18 cellular contexts compared by ENCODE assay signal in the genomic region with DNA sequence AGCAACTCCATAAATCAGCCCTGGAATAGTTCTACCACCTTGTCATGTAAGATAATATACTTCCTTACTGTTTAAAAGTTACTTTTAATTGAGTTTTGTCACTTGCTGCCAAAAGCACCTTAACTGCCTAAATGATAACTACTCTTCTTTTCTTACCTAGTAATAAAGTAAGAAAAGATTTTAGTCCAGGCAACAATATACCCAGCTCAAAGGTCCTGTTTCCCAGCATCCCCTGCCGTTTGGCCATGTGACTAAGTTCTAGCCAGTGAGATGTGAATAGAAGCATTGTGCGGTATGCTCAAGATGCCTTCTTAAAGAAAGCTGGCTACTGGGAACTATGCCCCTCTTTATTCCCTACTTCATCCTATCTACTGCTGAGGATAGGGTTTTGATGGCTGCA. TPM values are rescaled to one million over a fixed set of nuclear protein-coding genes. Genes with fewer than 3 reads are reported as not detected.
DNase-seq lines count a peak whose midpoint lies in the region; ATAC-seq and TF ChIP-seq lines count a peak whose summit lies in the region.
"Had no signal": no experiment of that assay in that cellular context is flagged by ENCODE, and none has a peak within 500 bp of the region (broad histone marks: within the 10 kb centered on the region; RNA-seq: fewer than 3 reads in every experiment).

No MANE protein-coding gene starts in this region.

- no peak overlapping the region for H3K14ac ChIP-seq in trophoblast cell (ENCODE audit: low read length)

- in situ Hi-C loops in transverse colon (cut with MboI; ENCODE audit: low pct_ligation_motif_present in 1 of 4, low pct_unique_long_range_greater_than_20kb in 1 of 4, low sequenced_read_pairs in 3 of 4) = no loop called here

- H4K12ac ChIP-seq in trophoblast cell (ENCODE audit: low read depth, low read length) = no peak overlapping the region

- TF ChIP-seq EP300 in transverse colon (IDR thresholded peaks at IDR 0.05; ENCODE audit: low read depth) = no peak

- no peaks in the 10 kb centered on the region for H3K79me1 ChIP-seq in trophoblast cell (ENCODE audit: low read length)

- H4K91ac ChIP-seq in trophoblast cell (ENCODE audit: low read depth, low read length) = no peak overlapping the region

- H2AK5ac ChIP-seq in trophoblast cell (ENCODE audit: low read length) = no peak overlapping the region

- no peak overlapping the region for H3K9ac ChIP-seq in trophoblast cell (ENCODE audit: low read length)

- TF ChIP-seq POLR2A in body of pancreas (IDR thresholded peaks at IDR 0.05) = no peak
- TF ChIP-seq POLR2A in right lobe of liver (IDR thresholded peaks at IDR 0.05) = no peak
- no peak for TF ChIP-seq POLR2A in transverse colon (IDR thresholded peaks at IDR 0.05)

- H3K4me2 ChIP-seq in trophoblast cell (ENCODE audit: low read length) = no peak overlapping the region

- H3K4me1 ChIP-seq in body of pancreas = peaks cover 85% of the 10 kb centered on the region
- H3K4me1 ChIP-seq in right lobe of liver = peaks cover 0 to 48% (median 20%) of the 10 kb centered on the region in 4 donors
- peaks cover 7 to 39% (median 25%) of the 10 kb centered on the region in 4 donors for H3K4me1 ChIP-seq in transverse colon
- H3K4me1 ChIP-seq in trophoblast cell (ENCODE audit: control insufficient read depth in 1 of 2, insufficient read depth in 2 of 2, low read length in 2 of 2) = peaks cover 8 to 11% of the 10 kb centered on the region in 2 experiments

- H3K18ac ChIP-seq in trophoblast cell (ENCODE audit: low read length) = no peak overlapping the region

- no peak overlapping the region for H3K4ac ChIP-seq in trophoblast cell (ENCODE audit: low read depth, low read length)

- no peak overlapping the region for H2BK12ac ChIP-seq in trophoblast cell (ENCODE audit: low read length)

- H3K36me3 ChIP-seq in body of pancreas (replicated peaks in 1 of 2; ENCODE audit: insufficient read depth in 1 of 2, low read depth in 2 of 2) (no peaks in the 10 kb centered on the region), right lobe of liver (no peaks in the 10 kb centered on the region), transverse colon (no peaks in the 10 kb centered on the region), trophoblast cell (ENCODE audit: control insufficient read depth in 1 of 2, insufficient read depth in 2 of 2, low read length in 2 of 2) (no peaks in the 10 kb centered on the region)

- intact Hi-C loops in body of pancreas (cut with DNase I) = no loop called here
- intact Hi-C loops in right lobe of liver (cut with DNase I) = no loop called here
- intact Hi-C loops in transverse colon (cut with DNase I; ENCODE audit: low total_unique reads) = no loop called here

- no peak overlapping the region for H2BK120ac ChIP-seq in trophoblast cell (ENCODE audit: insufficient read depth, low read length, poor library complexity)

- no peak overlapping the region for H3K4me3 ChIP-seq in body of pancreas
- H3K4me3 ChIP-seq in right lobe of liver = no peak overlapping the region
- H3K4me3 ChIP-seq in transverse colon = no peak overlapping the region
- H3K4me3 ChIP-seq in trophoblast cell (ENCODE audit: low read depth, low read length) = no peak overlapping the region
- H3K4me3 ChIP-seq: GM12878, SK-N-MC had no signal

- 78 to 82% methylated on average over 2 of the region's 2 CpGs for WGBS in body of pancreas, 2 donors
- WGBS in right lobe of liver (ENCODE audit: insufficient coverage, low coverage, low lambda C conversion rate, missing lambda C conversion rate) = 57% methylated on average over 2 of the region's 2 CpGs
- WGBS in transverse colon (ENCODE audit: low coverage in 1 of 2), 2 donors = 67 to 84% methylated on average over 1 to 2 of the region's 2 CpGs
- no CpG with 5 or more reads among the region's 2 CpGs for WGBS in trophoblast cell (ENCODE audit: extremely low coverage, insufficient coverage, insufficient read length)

- ATAC-seq in body of pancreas (no peak), right lobe of liver (no peak)
- ATAC-seq: GM12878 had no signal

- H3K23ac ChIP-seq in trophoblast cell (ENCODE audit: low read length) = no peak overlapping the region

- H3K27me3 ChIP-seq in body of pancreas = no peaks in the 10 kb centered on the region
- no peaks in the 10 kb centered on the region for H3K27me3 ChIP-seq in right lobe of liver
- H3K27me3 ChIP-seq in transverse colon = no peaks in the 10 kb centered on the region
- H3K27me3 ChIP-seq in trophoblast cell (ENCODE audit: insufficient read depth, low read length) = no peaks in the 10 kb centered on the region

- no peak overlapping the region for H2AFZ ChIP-seq in trophoblast cell (ENCODE audit: insufficient read depth, low read length, poor library complexity)

- H3K9me3 ChIP-seq in body of pancreas (no peaks in the 10 kb centered on the region), right lobe of liver (no peaks in the 10 kb centered on the region), transverse colon (no peaks in the 10 kb centered on the region), trophoblast cell (ENCODE audit: insufficient read depth, low read depth, low read length) (no peaks in the 10 kb centered on the region)

- H3K79me2 ChIP-seq in trophoblast cell (ENCODE audit: control insufficient read depth, insufficient read depth, low read length, poor library complexity) = no peaks in the 10 kb centered on the region

- no peak overlapping the region for H2BK5ac ChIP-seq in trophoblast cell (ENCODE audit: low read depth, low read length, poor library complexity)

- DNase-seq in DMS53 (lab: John Stamatoyannopoulos, UW) (peak; percentile 49), DMS53 treated with DMSO at 0.1 percent for 48 hours (lab: John Stamatoyannopoulos, UW; ENCODE audit: unreplicated experiment) (no peak), body of pancreas (no peak), right lobe of liver (no peak), transverse colon (no peak), trophoblast cell (no peak), ureter (ENCODE audit: low spot score) (no peak)
- DNase-seq in activated CD4-positive, CD25-positive, alpha-beta regulatory T cell (lab: John Stamatoyannopoulos, UW) = no peak
- DNase-seq: EL, KBM-7, NCI-H1436, NCI-H1930, NCI-H226, NCI-H524 treated with DMSO at 0.1 percent for 48 hours, Right ventricle myocardium superior had no signal

- no peak overlapping the region for H4K8ac ChIP-seq in trophoblast cell (ENCODE audit: low read depth, low read length)

- TF ChIP-seq CTCF in body of pancreas (IDR thresholded peaks at IDR 0.05) = no peak
- no peak for TF ChIP-seq CTCF in right lobe of liver (IDR thresholded peaks at IDR 0.05)
- no peak for TF ChIP-seq CTCF in transverse colon (IDR thresholded peaks at IDR 0.05)

- peak overlapping the region; percentile 41 to 73 (median 70) for H3K27ac ChIP-seq in body of pancreas
- peak overlapping the region; percentile 31 to 71 (median 64) for H3K27ac ChIP-seq in right lobe of liver
- peak overlapping the region; percentile 68 to 78 (median 74) for H3K27ac ChIP-seq in transverse colon
- no peak overlapping the region for H3K27ac ChIP-seq in trophoblast cell (ENCODE audit: low read depth, low read length)
- H3K27ac ChIP-seq: 22Rv1 had no signal

RNA-seq across cellular contexts. Expression of a gene that starts 39.4 kb away (rescaled TPM):
- total RNA-seq in body of pancreas (1 to 10 TPM; 3.6 to 5.9 TPM), right lobe of liver (1 to 10 TPM; 1.8 to 3.6 (median 2.1) TPM), transverse colon (1 to 10 TPM in 2 of 4 donors, under 1 TPM in 1, not detected in 1; 0.40 to 6.8 (median 5.6) TPM), ureter (10.2 TPM)
- 23.5 and 25.3 TPM in 2 replicates for polyA plus RNA-seq in trophoblast cell (2013)
